31 cellular contexts compared by ENCODE assay signal in genomic region chr3:67916353-67916752, GRCh38.
"Had no signal": no experiment of that assay in that cellular context is flagged by ENCODE, and none has a peak within 500 bp of the region (broad histone marks: within the 10 kb centered on the region; RNA-seq: fewer than 3 reads in every experiment).

No MANE protein-coding gene starts in this region.

- FAIRE-seq: bronchial epithelial cell had no signal

- DNase-seq: activated B cell treated with CpG ODN at 0.5 μM for 24 hours; activated CD4-positive, alpha-beta memory T cell treated with anti-CD3 and anti-CD28 coated beads for 36 hours; activated CD4-positive, alpha-beta T cell treated with anti-CD3 and anti-CD28 coated beads for 4 hours; activated CD4-positive, alpha-beta T cell treated with anti-CD3 and anti-CD28 coated beads, Interleukin-2, amount 50 U/mL, for 1 hour; activated CD4-positive, CD25-positive, alpha-beta regulatory T cell treated with anti-CD3 and anti-CD28 coated beads, Interleukin-2, amount 50 U/mL, for 72 hours; activated CD8-positive, alpha-beta memory T cell treated with anti-CD3 and anti-CD28 coated beads, Interleukin-2, amount 50 U/mL, for 4 hours; activated effector memory CD4-positive, alpha-beta T cell treated with Interleukin-2 at 50 U/mL for 16 hours; activated naive CD4-positive, alpha-beta T cell treated with anti-CD3 and anti-CD28 coated beads, Interleukin-2, amount 10 ng/mL, durations not matched to agents 7 days and 5 days; activated naive CD8-positive, alpha-beta T cell treated with anti-CD3 and anti-CD28 coated beads, Interleukin-2, amount 50 U/mL, for 24 hours; activated T-cell treated with anti-CD3 and anti-CD28 coated beads for 4 hours; activated T-cell treated with anti-CD3 and anti-CD28 coated beads, Interleukin-2, amount 50 U/mL, for 4 hours; caudate nucleus; cerebellar nuclear complex; NCI-H1048; NCI-H1105 treated with DMSO at 0.1 percent for 48 hours; NCI-H1436; NCI-H1694; NCI-H1930; NCI-H2081 treated with DMSO at 0.1 percent for 48 hours; NCI-H226; NCI-H446 treated with DMSO at 0.1 percent for 48 hours; NCI-H524; NCI-H69; NCI-H82; PC-3; Peyer's patch; RPMI8226; SHP77 treated with DMSO at 0.1 percent for 48 hours; SK-N-SH had no signal

- H3K4me2 ChIP-seq: SK-N-SH had no signal

- H3K4me1 ChIP-seq: Peyer's patch, SJSA1 had no signal

- H3K4me3 ChIP-seq: Peyer's patch, SJSA1 had no signal

- ATAC-seq: activated naive CD8-positive, alpha-beta T cell treated with anti-CD3 and anti-CD28 coated beads, Interleukin-2, amount 50 U/mL, for 24 hours; activated T-cell treated with anti-CD3 and anti-CD28 coated beads, Interleukin-2, amount 50 U/mL, for 4 hours; PC-3 had no signal

- H3K27me3 ChIP-seq: Peyer's patch, SJSA1 had no signal

- H3K27ac ChIP-seq: Peyer's patch, SJSA1 had no signal

- H3K9ac ChIP-seq: SK-N-SH had no signal

- H3K9me3 ChIP-seq: Peyer's patch, SJSA1, SK-N-SH had no signal

- H3K36me3 ChIP-seq: Peyer's patch, SJSA1 had no signal
